Comparison of ENCODE assay signal across 8 cellular contexts in the genomic region with DNA sequence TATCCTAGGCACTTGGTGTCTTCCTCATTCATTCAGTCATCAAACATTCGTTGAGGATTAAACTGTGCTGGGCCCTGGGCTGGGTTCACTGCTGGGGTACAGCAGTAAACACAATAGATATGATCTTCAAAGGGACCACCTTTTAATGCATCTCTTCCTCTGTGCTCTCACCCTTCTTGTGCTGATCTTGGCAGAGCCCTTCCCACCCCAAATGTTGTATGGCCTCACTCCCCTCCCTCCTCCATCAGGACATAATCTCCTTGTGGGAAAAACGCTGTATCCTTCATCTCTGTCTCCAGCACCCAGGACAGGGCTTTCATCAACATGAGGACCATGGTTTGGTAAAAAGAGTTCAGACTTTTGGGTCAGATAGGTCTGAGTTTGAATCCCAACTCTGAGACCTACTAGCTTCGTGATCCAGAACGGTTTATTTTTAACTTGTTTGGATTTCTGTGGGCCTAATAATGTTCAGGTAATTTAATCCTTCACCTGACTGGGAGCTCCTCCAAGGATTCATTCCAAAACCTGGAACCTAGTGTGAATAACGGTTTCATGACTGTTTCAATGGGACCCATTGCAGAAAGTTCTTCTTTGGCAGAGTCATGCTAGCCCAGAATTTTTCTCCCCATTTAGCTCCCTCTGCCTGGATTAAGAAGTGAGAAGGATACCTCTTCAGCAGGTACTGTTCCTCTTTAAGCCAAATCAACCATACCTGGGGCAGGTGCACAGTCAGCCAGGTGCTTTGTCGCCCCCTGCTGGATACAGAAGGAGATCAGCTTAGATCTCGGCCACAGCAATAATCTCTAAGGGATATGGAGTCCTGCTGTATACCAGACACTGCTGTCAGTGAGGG. TPM values are rescaled to one million over a fixed set of nuclear protein-coding genes. Genes with fewer than 3 reads are reported as not detected.
DNase-seq lines count a peak whose midpoint lies in the region; ATAC-seq and TF ChIP-seq lines count a peak whose summit lies in the region.

No MANE protein-coding gene starts in this region.

- peaks cover 0 to 10% (median 2%) of the 10 kb centered on the region in 4 donors for H3K4me1 ChIP-seq in Peyer's patch

- peak; percentile 51 for DNase-seq in DMS 273 (lab: John Stamatoyannopoulos, UW; ENCODE audit: unreplicated experiment)
- DNase-seq in DMS 273 treated with DMSO at 0.1 percent for 48 hours (lab: John Stamatoyannopoulos, UW): no peak
- no peak for DNase-seq in HFFc6
- DNase-seq in Peyer's patch: peak in 2 of 3 donors; percentile 44 to 77
- DNase-seq in activated naive CD4-positive, alpha-beta T cell treated with anti-CD3 and anti-CD28 coated beads for 36 hours: peak; percentile 84
- DNase-seq in kidney epithelial cell (ENCODE audit: low read depth): no peak
- DNase-seq in stimulated activated naive B cell treated with anti-CD40 and anti-IgM and Interleukin-4, amounts not matched to agents 10 μg/mL and 1 μg/mL and 100 μg/mL, for 72 hours: peak; percentile 18

- TF ChIP-seq POLR2A in Peyer's patch (IDR thresholded peaks at IDR 0.05): no peak

- ATAC-seq in stimulated activated naive B cell treated with anti-CD40 and anti-IgM and Interleukin-4, amounts not matched to agents 10 μg/mL and 1 μg/mL and 100 μg/mL, for 72 hours (replicated peaks): peak; percentile 74 to 80
- ATAC-seq in HG03457 (IDR thresholded peaks at IDR 0.05; ENCODE audit: unreplicated experiment): no peak

- H3K4me1 Mint-ChIP-seq in HFFc6 (ENCODE audit: low read depth): no peaks in the 10 kb centered on the region
- H3K4me1 Mint-ChIP-seq in activated naive CD4-positive, alpha-beta T cell treated with anti-CD3 and anti-CD28 coated beads for 36 hours (ENCODE audit: low read depth): no peaks in the 10 kb centered on the region
- H3K4me1 Mint-ChIP-seq in stimulated activated naive B cell treated with anti-CD40 and anti-IgM and Interleukin-4, amounts not matched to agents 10 μg/mL and 1 μg/mL and 100 μg/mL, for 72 hours: no peaks in the 10 kb centered on the region

- H3K4me3 Mint-ChIP-seq in HFFc6: no peak overlapping the region
- H3K4me3 Mint-ChIP-seq in activated naive CD4-positive, alpha-beta T cell treated with anti-CD3 and anti-CD28 coated beads for 36 hours: no peak overlapping the region
- H3K4me3 Mint-ChIP-seq in stimulated activated naive B cell treated with anti-CD40 and anti-IgM and Interleukin-4, amounts not matched to agents 10 μg/mL and 1 μg/mL and 100 μg/mL, for 72 hours: no peak overlapping the region

- no peak overlapping the region for H3K27ac ChIP-seq in Peyer's patch

- peaks cover 30% of the 10 kb centered on the region for H3K27me3 Mint-ChIP-seq in HFFc6 (ENCODE audit: insufficient read depth)
- peaks cover 7% of the 10 kb centered on the region for H3K27me3 Mint-ChIP-seq in activated naive CD4-positive, alpha-beta T cell treated with anti-CD3 and anti-CD28 coated beads for 36 hours (ENCODE audit: low read depth)
- H3K27me3 Mint-ChIP-seq in stimulated activated naive B cell treated with anti-CD40 and anti-IgM and Interleukin-4, amounts not matched to agents 10 μg/mL and 1 μg/mL and 100 μg/mL, for 72 hours: peaks cover 52 to 53% of the 10 kb centered on the region in 2 donors

- intact Hi-C loops in activated naive CD4-positive, alpha-beta T cell treated with anti-CD3 and anti-CD28 coated beads for 36 hours (cut with micrococcal nuclease): loop anchor here (1.0 kb wide), 1 partner anchor 228 kb away; no protein-coding TSS in a partner anchor

- H3K27me3 ChIP-seq in Peyer's patch (peaks cover 0 to 9% of the 10 kb centered on the region in 2 donors), kidney epithelial cell (ENCODE audit: control insufficient read depth, insufficient read depth, low read length) (peaks cover 24% of the 10 kb centered on the region)

- no peak overlapping the region for H3K27ac Mint-ChIP-seq in HFFc6
- H3K27ac Mint-ChIP-seq in activated naive CD4-positive, alpha-beta T cell treated with anti-CD3 and anti-CD28 coated beads for 36 hours: no peak overlapping the region
- H3K27ac Mint-ChIP-seq in stimulated activated naive B cell treated with anti-CD40 and anti-IgM and Interleukin-4, amounts not matched to agents 10 μg/mL and 1 μg/mL and 100 μg/mL, for 72 hours: no peak overlapping the region

- CTCF ChIA-PET in activated naive CD4-positive, alpha-beta T cell treated with anti-CD3 and anti-CD28 coated beads for 36 hours (lab: Charles Lee): interaction anchor here (0.7 to 17.1 kb wide), 18 partner anchors 8 to 389 kb away, joined by 3 to 459 read pairs (median 4); no protein-coding TSS in a partner anchor

- H3K36me3 ChIP-seq in Peyer's patch: no peaks in the 10 kb centered on the region
- H3K36me3 ChIP-seq in kidney epithelial cell (ENCODE audit: control insufficient read depth, insufficient read depth, low read length): no peaks in the 10 kb centered on the region

- no peak overlapping the region for H3K4me3 ChIP-seq in Peyer's patch
- no peak overlapping the region for H3K4me3 ChIP-seq in kidney epithelial cell (ENCODE audit: low read depth, low read length)

- peak; percentile 84 for TF ChIP-seq CTCF in HFFc6 (IDR thresholded peaks at IDR 0.05)
- TF ChIP-seq CTCF in Peyer's patch (IDR thresholded peaks at IDR 0.05): peak; percentile 16 to 68 (median 58)
- peak; percentile 87 for TF ChIP-seq CTCF in kidney epithelial cell (IDR thresholded peaks at IDR 0.05; ENCODE audit: insufficient read depth, low read length, poor library complexity, severe bottlenecking)

- peaks cover 4% of the 10 kb centered on the region; the same call in 1 of the 2 replicates for H3K9me3 Mint-ChIP-seq in HFFc6
- no peaks in the 10 kb centered on the region for H3K9me3 Mint-ChIP-seq in activated naive CD4-positive, alpha-beta T cell treated with anti-CD3 and anti-CD28 coated beads for 36 hours
- peaks cover 2 to 3% of the 10 kb centered on the region in 2 donors for H3K9me3 Mint-ChIP-seq in stimulated activated naive B cell treated with anti-CD40 and anti-IgM and Interleukin-4, amounts not matched to agents 10 μg/mL and 1 μg/mL and 100 μg/mL, for 72 hours

- H3K36me3 Mint-ChIP-seq in HFFc6 (ENCODE audit: low read depth): no peaks in the 10 kb centered on the region
- no peaks in the 10 kb centered on the region for H3K36me3 Mint-ChIP-seq in activated naive CD4-positive, alpha-beta T cell treated with anti-CD3 and anti-CD28 coated beads for 36 hours (ENCODE audit: low read depth)
- H3K36me3 Mint-ChIP-seq in stimulated activated naive B cell treated with anti-CD40 and anti-IgM and Interleukin-4, amounts not matched to agents 10 μg/mL and 1 μg/mL and 100 μg/mL, for 72 hours: no peaks in the 10 kb centered on the region

- no peaks in the 10 kb centered on the region for H3K9me3 ChIP-seq in Peyer's patch

RNA-seq across cellular contexts. Expression of gene WNT7A, which starts 5.2 kb away (rescaled TPM):
- not detected for total RNA-seq in HFFc6 (2021; fragmentation: NEBNext Ultra II Directional; extraction: Animal tissue kit (Norgen Biotek cat#: 25700))
- not detected for total RNA-seq in Peyer's patch
- total RNA-seq in activated naive CD4-positive, alpha-beta T cell treated with anti-CD3 and anti-CD28 coated beads for 36 hours: under 1 TPM; 0.07 to 0.10 TPM
- total RNA-seq in kidney epithelial cell: 14.4 and 17.1 TPM in 2 replicates

Comparison
In these comparisons a context has a peak if more than half of its experiments do, and no peak if none do; other contexts are left out.
1. DNase-seq: peak in DMS 273 (single experiment), Peyer's patch (2 of 3), activated naive CD4-positive, alpha-beta T cell treated with anti-CD3 and anti-CD28 coated beads for 36 hours (single experiment) and stimulated activated naive B cell treated with anti-CD40 and anti-IgM and Interleukin-4, amounts not matched to agents 10 μg/mL and 1 μg/mL and 100 μg/mL, for 72 hours (single experiment); none in DMS 273 treated with DMSO at 0.1 percent for 48 hours (single experiment), HFFc6 (single experiment) and kidney epithelial cell (single experiment).
2. RNA of gene WNT7A, which starts 5.2 kb away (total RNA-seq): 14.4 to 17.1 TPM in kidney epithelial cell; 0.07 to 0.10 TPM in activated naive CD4-positive, alpha-beta T cell treated with anti-CD3 and anti-CD28 coated beads for 36 hours, not detected in HFFc6 and not detected in Peyer's patch; every median in the first group is over 10 times any median in the second.
3. Peak in every context shown above with its lines, with median percentiles within 50 percentile points of each other: CTCF ChIP-seq.